8 cellular contexts compared by ENCODE assay signal in genomic region chr7:100478966-100479660, GRCh38. TPM values are rescaled to one million over a fixed set of nuclear protein-coding genes. Genes with fewer than 3 reads are reported as not detected.
A peak's percentile ranks its signal among the peaks of the same experiment; 100 is the strongest.
DNase-seq lines count a peak whose midpoint lies in the region; ATAC-seq and TF ChIP-seq lines count a peak whose summit lies in the region.

TSC22D4 (minus strand) TSS chr7:100479214; CDS start chr7:100478038, 1,176 bp downstream.

- no peak for TF ChIP-seq CTCF in Panc1 (IDR thresholded peaks at IDR 0.05)

- POLR2A ChIA-PET in Panc1 (lab: Charles Lee): interaction anchor here (0.6 kb wide), 1 partner anchor 28 kb away, joined by 4 read pairs; no protein-coding TSS in a partner anchor

- H3K27ac ChIP-seq in Panc1 (ENCODE audit: low read length) (peak within 1 kb of the TSS; percentile 88), mucosa of rectum (ENCODE audit: low read depth in 2 of 2, low read length in 2 of 2) (peak within 1 kb of the TSS; percentile 89 to 93)

- CTCF ChIA-PET in Panc1 (lab: Charles Lee): interaction anchor here (0.6 to 1.3 kb wide), 3 partner anchors 9 to 580 kb away, joined by 3 to 8 read pairs (median 4); no protein-coding TSS in a partner anchor

- peak; percentile 90 for DNase-seq in D341Med (ENCODE audit: low spot score)
- peak; percentile 94 for DNase-seq in Jurkat, Clone E6-1 (ENCODE audit: low read depth, low spot score)
- peak; percentile 72 for DNase-seq in Panc1 (ENCODE audit: low read depth, low spot score)
- peak; percentile 93 for DNase-seq in activated T-cell treated with anti-CD3 and anti-CD28 coated beads, Interleukin-2, amount 50 U/mL, for 24 hours
- peak; percentile 98 for DNase-seq in erythroblast (lab: John Stamatoyannopoulos, UW)
- DNase-seq in stimulated activated CD8-positive, alpha-beta memory T cell treated with anti-CD3 and anti-CD28 coated beads, Interleukin-4, amount 100 ng/mL, for 24 hours (ENCODE audit: low read depth): peak; percentile 82

- H3K27me3 Mint-ChIP-seq in activated T-cell treated with anti-CD3 and anti-CD28 coated beads, Interleukin-2, amount 50 U/mL, for 24 hours: no peaks in the 10 kb centered on the region

- H3K27ac Mint-ChIP-seq in activated T-cell treated with anti-CD3 and anti-CD28 coated beads, Interleukin-2, amount 50 U/mL, for 24 hours: peak within 1 kb of the TSS; percentile 92

- H3K4me1 Mint-ChIP-seq in activated T-cell treated with anti-CD3 and anti-CD28 coated beads, Interleukin-2, amount 50 U/mL, for 24 hours (ENCODE audit: low read depth): peaks cover 38% of the 10 kb centered on the region

- H3K9me3 ChIP-seq in Panc1 (ENCODE audit: control insufficient read depth, insufficient read depth, low read depth, low read length): no peaks in the 10 kb centered on the region
- no peaks in the 10 kb centered on the region for H3K9me3 ChIP-seq in mucosa of rectum (ENCODE audit: control insufficient read depth in 2 of 2, low read length in 2 of 2)

- peaks cover 43% of the 10 kb centered on the region for H3K36me3 Mint-ChIP-seq in activated T-cell treated with anti-CD3 and anti-CD28 coated beads, Interleukin-2, amount 50 U/mL, for 24 hours (ENCODE audit: low read depth)

- H3K4me1 ChIP-seq in Panc1 (ENCODE audit: control insufficient read depth, insufficient read depth, low read length) (peaks cover 30% of the 10 kb centered on the region), mucosa of rectum (ENCODE audit: control insufficient read depth in 2 of 2, insufficient read depth in 2 of 2, low read length in 2 of 2) (peaks cover 25 to 32% of the 10 kb centered on the region in 2 donors)

- no peaks in the 10 kb centered on the region for H3K27me3 ChIP-seq in Panc1 (ENCODE audit: control insufficient read depth, insufficient read depth, low read length)
- no peaks in the 10 kb centered on the region for H3K27me3 ChIP-seq in mucosa of rectum (ENCODE audit: control insufficient read depth in 2 of 2, insufficient read depth in 2 of 2, low read length in 2 of 2)

- H3K36me3 ChIP-seq in Panc1 (ENCODE audit: control insufficient read depth, insufficient read depth, low read length) (no peaks in the 10 kb centered on the region; the same call in 1 of the 2 replicates), mucosa of rectum (ENCODE audit: control insufficient read depth in 2 of 2, insufficient read depth in 2 of 2, low read length in 2 of 2) (peaks cover 4 to 9% of the 10 kb centered on the region in 2 donors)

- peak within 1 kb of the TSS; percentile 93 to 99 for H3K9ac ChIP-seq in mucosa of rectum (ENCODE audit: low read depth in 1 of 2, low read length in 2 of 2)

- ATAC-seq in GM21528 (IDR thresholded peaks at IDR 0.05; ENCODE audit: low FRiP score, unreplicated experiment) (peak; percentile 62), Panc1 (peak; percentile 84)

- TF ChIP-seq POLR2A in erythroblast (IDR thresholded peaks at IDR 0.05; ENCODE audit: low read length): peak; percentile 96

- no peaks in the 10 kb centered on the region for H3K9me3 Mint-ChIP-seq in activated T-cell treated with anti-CD3 and anti-CD28 coated beads, Interleukin-2, amount 50 U/mL, for 24 hours

- in situ Hi-C loops in Panc1 (cut with HindIII; ENCODE audit: low pct_unique_long_range_greater_than_20kb, low sequenced_read_pairs): no loop called here

- intact Hi-C loops in Panc1 (cut with micrococcal nuclease; ENCODE audit: unreplicated experiment): no loop called here

- H3K4me3 ChIP-seq in Jurkat, Clone E6-1 (ENCODE audit: low read length): peak within 1 kb of the TSS; percentile 83
- H3K4me3 ChIP-seq in Panc1 (ENCODE audit: low read depth in 2 of 2, low read length in 2 of 2) (peak within 1 kb of the TSS; percentile 95 to 97), mucosa of rectum (ENCODE audit: low read length in 2 of 2) (peak within 1 kb of the TSS; percentile 94 to 99)

- H3K4me3 Mint-ChIP-seq in activated T-cell treated with anti-CD3 and anti-CD28 coated beads, Interleukin-2, amount 50 U/mL, for 24 hours: peak within 1 kb of the TSS; percentile 93

- no TSS peak for BruUV-seq in Panc1 (replicated peaks; lab: Mats Ljungman, UMichigan)

RNA-seq across cellular contexts. Expression of gene TSC22D4, which starts in this region (rescaled TPM):
- 32.2 TPM for polyA plus RNA-seq in Jurkat, Clone E6-1 (2012; ENCODE audit: insufficient read depth, insufficient read length)
- 82.6 TPM for total RNA-seq in Panc1 (2021; ENCODE audit: unreplicated experiment)
- polyA plus RNA-seq in Panc1 (2012; ENCODE audit: insufficient read length): 73.5 TPM

Comparison
In these comparisons a context has a peak if more than half of its experiments do, and no peak if none do; other contexts are left out.
1. Peak in every context shown above with its lines: DNase-seq, ATAC-seq, H3K4me3 ChIP-seq and H3K27ac ChIP-seq.